ENCODE assay signal across 13 cellular contexts in the genomic region with DNA sequence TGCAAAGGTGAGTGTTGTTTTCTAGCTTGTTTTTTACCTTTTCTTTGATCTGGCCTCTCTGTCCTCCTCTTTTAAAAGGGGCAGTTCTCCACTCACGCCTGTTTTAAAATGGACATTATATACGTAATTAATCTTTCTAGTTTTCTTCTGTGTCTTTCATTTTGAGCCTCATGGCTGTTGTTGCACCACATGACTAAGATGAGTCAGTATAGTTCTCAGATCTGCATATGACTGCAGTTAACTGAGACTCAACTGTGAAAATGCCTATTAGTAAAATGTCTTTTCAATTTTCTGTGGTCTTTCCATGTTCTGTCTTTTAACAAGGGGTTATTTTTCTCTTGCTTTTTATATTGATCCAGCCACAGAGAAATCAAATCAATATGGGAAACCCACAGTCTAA.
A peak's percentile ranks its signal among the peaks of the same experiment; 100 is the strongest.
DNase-seq lines count a peak whose midpoint lies in the region; ATAC-seq, FAIRE-seq and TF ChIP-seq lines count a peak whose summit lies in the region.
"Had no signal": no experiment of that assay in that cellular context is flagged by ENCODE, and none has a peak within 500 bp of the region (broad histone marks: within the 10 kb centered on the region; RNA-seq: fewer than 3 reads in every experiment).

No MANE protein-coding gene starts in this region.

- ATAC-seq in GM21360 (IDR thresholded peaks at IDR 0.05; ENCODE audit: unreplicated experiment): peak; percentile 90
- peak; percentile 58 for ATAC-seq in HG03060 (IDR thresholded peaks at IDR 0.05; ENCODE audit: low read depth, unreplicated experiment)
- peak; percentile 95 for ATAC-seq in GM12878
- no peak for ATAC-seq in right lobe of liver
- ATAC-seq: left lobe of liver, Right ventricle myocardium inferior had no signal

- 22% methylated on average over 2 of the region's 2 CpGs for WGBS in GM12878 (ENCODE audit: insufficient coverage, insufficient replicate concordance, low lambda C conversion rate, missing lambda C conversion rate)
- 96% methylated on average over 2 of the region's 2 CpGs for WGBS in right lobe of liver (ENCODE audit: insufficient coverage, low coverage, low lambda C conversion rate, missing lambda C conversion rate)

- POLR2A ChIA-PET in GM12878 (lab: Charles Lee): no interaction called here

- H3K36me3 ChIP-seq in GM12878 (ENCODE audit: control insufficient read depth in 2 of 2, insufficient read depth in 2 of 2, low read length in 1 of 2): no peaks in the 10 kb centered on the region
- no peaks in the 10 kb centered on the region for H3K36me3 ChIP-seq in right lobe of liver

- no peak overlapping the region for H3K27ac ChIP-seq in GM12878 (ENCODE audit: control insufficient read depth, insufficient read depth)
- H3K27ac ChIP-seq in right lobe of liver: no peak overlapping the region

- H4K20me1 ChIP-seq in GM12878 (ENCODE audit: control insufficient read depth, insufficient read depth): no peaks in the 10 kb centered on the region

- CTCF ChIA-PET in GM12878 (lab: Yijun Ruan, JAX): interaction anchor here (1.6 kb wide), 1 partner anchor 142 kb away, joined by 5 read pairs; no protein-coding TSS in a partner anchor

- no peak for TF ChIP-seq RAD21 in GM12878 (IDR thresholded peaks at IDR 0.05; ENCODE audit: insufficient read depth, low read depth, low read length)

- H3K9me3 Mint-ChIP-seq in activated CD4-positive, alpha-beta T cell treated with anti-CD3 and anti-CD28 coated beads, Interleukin-2, amount 10 ng/mL, durations not matched to agents 24 days and 14 days: no peaks in the 10 kb centered on the region

- no peak for TF ChIP-seq EP300 in GM12878 (IDR thresholded peaks at IDR 0.05; ENCODE audit: borderline replicate concordance in 1 of 2, control insufficient read depth in 1 of 2, low read depth in 2 of 2, low read length in 2 of 2)

- TF ChIP-seq POLR2A in GM12892 (IDR thresholded peaks at IDR 0.05; ENCODE audit: low read depth, low read length) (no peak), GM12878 (IDR thresholded peaks at IDR 0.05; ENCODE audit: low read depth, low read length) (no peak), right lobe of liver (IDR thresholded peaks at IDR 0.05) (no peak)

- FAIRE-seq in GM12892 (lab: Jason Lieb, UNC) (peak; percentile 76), GM12878 (lab: Jason Lieb, UNC) (peak; percentile 59)

- H3K9me3 ChIP-seq in GM12878 (replicated peaks; ENCODE audit: control insufficient read depth, insufficient read depth, low read length) (no peaks in the 10 kb centered on the region), right lobe of liver (no peaks in the 10 kb centered on the region)

- in situ Hi-C loops in GM12878 (cut with MboI): no loop called here

- DNase-seq in GM12892 (ENCODE audit: insufficient read length): no peak
- DNase-seq in GM12878 (ENCODE audit: low read depth, low spot score): peak; percentile 9
- DNase-seq in midbrain (lab: John Stamatoyannopoulos, UW): no peak
- no peak for DNase-seq in activated CD4-positive, alpha-beta T cell treated with anti-CD3 and anti-CD28 coated beads, Interleukin-2, amount 10 ng/mL, durations not matched to agents 24 days and 14 days
- no peak for DNase-seq in right lobe of liver
- DNase-seq in UCSD-AML1 (lab: John Stamatoyannopoulos, UW; ENCODE audit: unreplicated experiment): no peak
- DNase-seq: activated CD4-positive, alpha-beta T cell treated with anti-CD3 and anti-CD28 coated beads for 4 hours; NCI-H2171 treated with DMSO at 0.1 percent for 48 hours had no signal

- no peak overlapping the region for H3K4me3 ChIP-seq in GM12878
- H3K4me3 ChIP-seq in right lobe of liver: no peak overlapping the region

- no peaks in the 10 kb centered on the region for H3K79me2 ChIP-seq in GM12878 (ENCODE audit: control insufficient read depth, insufficient read depth, low read length)

- H2AFZ ChIP-seq in GM12878 (ENCODE audit: control insufficient read depth, low read depth, low read length): peak overlapping the region; percentile 48

- no peak overlapping the region for H3K4me2 ChIP-seq in GM12878 (ENCODE audit: control insufficient read depth, insufficient read depth)

- TF ChIP-seq CTCF in GM12878 (IDR thresholded peaks at IDR 0.05 in 2 of 3, conservative IDR thresholded peaks at IDR 0.05 in 1 of 3; ENCODE audit: control insufficient read depth in 2 of 3, extremely low read depth in 1 of 3, insufficient read depth in 1 of 3, low read depth in 3 of 3, low read length in 3 of 3) (no peak), right lobe of liver (IDR thresholded peaks at IDR 0.05) (no peak)

- H3K4me1 ChIP-seq in GM12878 (ENCODE audit: control insufficient read depth, insufficient read depth, low read length): peaks cover 11% of the 10 kb centered on the region; the same call in 1 of the 2 replicates
- H3K4me1 ChIP-seq in right lobe of liver: no peaks in the 10 kb centered on the region

- no peaks in the 10 kb centered on the region for H3K36me3 Mint-ChIP-seq in activated CD4-positive, alpha-beta T cell treated with anti-CD3 and anti-CD28 coated beads, Interleukin-2, amount 10 ng/mL, durations not matched to agents 24 days and 14 days (ENCODE audit: low read depth)

- H3K27ac Mint-ChIP-seq in activated CD4-positive, alpha-beta T cell treated with anti-CD3 and anti-CD28 coated beads, Interleukin-2, amount 10 ng/mL, durations not matched to agents 24 days and 14 days: no peak overlapping the region

- H3K4me3 Mint-ChIP-seq in activated CD4-positive, alpha-beta T cell treated with anti-CD3 and anti-CD28 coated beads, Interleukin-2, amount 10 ng/mL, durations not matched to agents 24 days and 14 days: no peak overlapping the region

- H3K4me1 Mint-ChIP-seq in activated CD4-positive, alpha-beta T cell treated with anti-CD3 and anti-CD28 coated beads, Interleukin-2, amount 10 ng/mL, durations not matched to agents 24 days and 14 days: no peaks in the 10 kb centered on the region

- H3K27me3 Mint-ChIP-seq in activated CD4-positive, alpha-beta T cell treated with anti-CD3 and anti-CD28 coated beads, Interleukin-2, amount 10 ng/mL, durations not matched to agents 24 days and 14 days: no peaks in the 10 kb centered on the region
- H3K27me3 Mint-ChIP-seq: B cell had no signal

- intact Hi-C loops in GM12878 (cut with micrococcal nuclease; ENCODE audit: unreplicated experiment) (no loop called here), right lobe of liver (cut with DNase I) (no loop called here)
- intact Hi-C loops in activated CD4-positive, alpha-beta T cell treated with anti-CD3 and anti-CD28 coated beads, Interleukin-2, amount 10 ng/mL, durations not matched to agents 24 days and 14 days (cut with micrococcal nuclease): no loop called here

- RAD21 ChIA-PET in GM12878 (lab: Charles Lee; ENCODE audit: unreplicated experiment): interaction anchor here (1.0 to 1.6 kb wide), 2 partner anchors 115 to 183 kb away, joined by 4 to 5 read pairs; no protein-coding TSS in a partner anchor

- H3K27me3 ChIP-seq in GM12878 (replicated peaks in 1 of 2; ENCODE audit: control insufficient read depth in 2 of 2, insufficient read depth in 2 of 2, low read length in 1 of 2) (no peaks in the 10 kb centered on the region), right lobe of liver (no peaks in the 10 kb centered on the region)

- BruUV-seq in GM12878 (replicated peaks; lab: Mats Ljungman, UMichigan): no TSS peak

- SMC1A ChIA-PET in GM12878 (lab: Charles Lee; ENCODE audit: uncharacterized antibody, unreplicated experiment): interaction anchor here (0.8 to 1.5 kb wide), 5 partner anchors 14 to 93 kb away, joined by 3 to 5 read pairs (median 4); no protein-coding TSS in a partner anchor

- H3K9ac ChIP-seq in GM12878 (ENCODE audit: control insufficient read depth, insufficient read depth, low read length): no peak overlapping the region

TF ChIP-seq in GM12878, 131 proteins besides CTCF, POLR2A, EP300 and RAD21 (continues in another document):
- TF ChIP-seq STAT3 (IDR thresholded peaks at IDR 0.05; ENCODE audit: low read depth, low read length): no peak
- peak; percentile 67 for TF ChIP-seq JUNB (IDR thresholded peaks at IDR 0.05)
- no peak for TF ChIP-seq SIN3A (IDR thresholded peaks at IDR 0.05; ENCODE audit: low read depth, low read length)
- no peak for TF ChIP-seq EGR1 (IDR thresholded peaks at IDR 0.05; ENCODE audit: borderline replicate concordance in 1 of 2, low read depth in 2 of 2, low read length in 2 of 2)
- no peak for TF ChIP-seq ZZZ3 (IDR thresholded peaks at IDR 0.05; ENCODE audit: control insufficient read depth, insufficient read length, low read depth)
- no peak for TF ChIP-seq BHLHE40 (IDR thresholded peaks at IDR 0.05; ENCODE audit: borderline replicate concordance in 1 of 2, low read depth in 2 of 2, low read length in 1 of 2)
- TF ChIP-seq WRNIP1 (IDR thresholded peaks at IDR 0.05; ENCODE audit: borderline replicate concordance, low read depth, low read length): no peak
- TF ChIP-seq ZSCAN29 (IDR thresholded peaks at IDR 0.05): no peak
- TF ChIP-seq CHD4 (IDR thresholded peaks at IDR 0.05): no peak
- TF ChIP-seq RAD51 (IDR thresholded peaks at IDR 0.05): peak; percentile 82
- no peak for TF ChIP-seq RBBP5 (conservative IDR thresholded peaks at IDR 0.05)
- no peak for TF ChIP-seq ZNF384 (IDR thresholded peaks at IDR 0.05; ENCODE audit: borderline replicate concordance, low read depth, low read length)
- TF ChIP-seq RB1 (IDR thresholded peaks at IDR 0.05; ENCODE audit: borderline replicate concordance): no peak
- 0 out of 2 replicates have a peak, but pooled peaks have one; percentile 14 for TF ChIP-seq YY1 (IDR thresholded peaks at IDR 0.05; ENCODE audit: low read depth, low read length)
- TF ChIP-seq, protein P1, sequence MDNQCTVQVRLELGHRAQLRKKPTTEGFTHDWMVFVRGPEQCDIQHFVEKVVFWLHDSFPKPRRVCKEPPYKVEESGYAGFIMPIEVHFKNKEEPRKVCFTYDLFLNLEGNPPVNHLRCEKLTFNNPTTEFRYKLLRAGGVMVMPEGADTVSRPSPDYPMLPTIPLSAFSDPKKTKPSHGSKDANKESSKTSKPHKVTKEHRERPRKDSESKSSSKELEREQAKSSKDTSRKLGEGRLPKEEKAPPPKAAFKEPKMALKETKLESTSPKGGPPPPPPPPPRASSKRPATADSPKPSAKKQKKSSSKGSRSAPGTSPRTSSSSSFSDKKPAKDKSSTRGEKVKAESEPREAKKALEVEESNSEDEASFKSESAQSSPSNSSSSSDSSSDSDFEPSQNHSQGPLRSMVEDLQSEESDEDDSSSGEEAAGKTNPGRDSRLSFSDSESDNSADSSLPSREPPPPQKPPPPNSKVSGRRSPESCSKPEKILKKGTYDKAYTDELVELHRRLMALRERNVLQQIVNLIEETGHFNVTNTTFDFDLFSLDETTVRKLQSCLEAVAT (IDR thresholded peaks at IDR 0.05): no peak
- no peak for TF ChIP-seq ETV6 (conservative IDR thresholded peaks at IDR 0.05 in 1 of 2, IDR thresholded peaks at IDR 0.05 in 1 of 2; ENCODE audit: borderline replicate concordance in 1 of 2, low read depth in 1 of 2)
- no peak for TF ChIP-seq NFXL1 (IDR thresholded peaks at IDR 0.05; ENCODE audit: borderline replicate concordance)
- peak; percentile 34; the same call in 1 of the 2 replicates for TF ChIP-seq ATF7 (IDR thresholded peaks at IDR 0.05; ENCODE audit: low read depth)
- TF ChIP-seq MTA2 (IDR thresholded peaks at IDR 0.05; ENCODE audit: low read depth): peak; percentile 32; the same call in 1 of the 2 replicates

Comparison
In these comparisons a context has a peak if more than half of its experiments do, and no peak if none do; other contexts are left out.
1. ATAC-seq: peak in GM21360 (single experiment), HG03060 (single experiment) and GM12878 (single experiment); none in right lobe of liver (0 of 4).